8 cellular contexts compared by ENCODE assay signal in genomic region chrX:136694491-136695087, GRCh38. TPM values are rescaled to one million over a fixed set of nuclear protein-coding genes. Genes with fewer than 3 reads are reported as not detected.
DNase-seq lines count a peak whose midpoint lies in the region; ATAC-seq and TF ChIP-seq lines count a peak whose summit lies in the region.

No MANE protein-coding gene starts in this region.

- H2AFZ ChIP-seq in parathyroid adenoma: no peak overlapping the region

- no peak overlapping the region for H3K4me3 ChIP-seq in AG10803 (ENCODE audit: low read length)
- no peak overlapping the region for H3K4me3 ChIP-seq in parathyroid adenoma (ENCODE audit: low read depth, low read length)

- H3K27ac Mint-ChIP-seq in HFFc6: peak overlapping the region; percentile 5; the same call in 1 of the 2 replicates
- peak overlapping the region; percentile 98 for H3K27ac Mint-ChIP-seq in T-helper 1 cell treated with Interleukin-12 subunit alpha and Interleukin-12 subunit beta and Interleukin-4 antibody, amounts not matched to agents 30 μg/mL and 1 μg/mL, for 36 hours

- H3K36me3 ChIP-seq in parathyroid adenoma (ENCODE audit: control insufficient read depth, insufficient read depth, low read length): no peaks in the 10 kb centered on the region

- H3K79me2 ChIP-seq in parathyroid adenoma: no peaks in the 10 kb centered on the region

- H3K4me3 Mint-ChIP-seq in HFFc6: peak overlapping the region; percentile 41; the same call in 1 of the 2 replicates
- H3K4me3 Mint-ChIP-seq in T-helper 1 cell treated with Interleukin-12 subunit alpha and Interleukin-12 subunit beta and Interleukin-4 antibody, amounts not matched to agents 30 μg/mL and 1 μg/mL, for 36 hours: peak overlapping the region; percentile 80

- H3K27me3 Mint-ChIP-seq in HFFc6 (ENCODE audit: insufficient read depth): no peaks in the 10 kb centered on the region
- no peaks in the 10 kb centered on the region for H3K27me3 Mint-ChIP-seq in T-helper 1 cell treated with Interleukin-12 subunit alpha and Interleukin-12 subunit beta and Interleukin-4 antibody, amounts not matched to agents 30 μg/mL and 1 μg/mL, for 36 hours (ENCODE audit: low read depth)

- no peak overlapping the region for H3K4me2 ChIP-seq in parathyroid adenoma (ENCODE audit: low read length)

- H3K4me1 ChIP-seq in parathyroid adenoma: no peaks in the 10 kb centered on the region

- no peaks in the 10 kb centered on the region for H3K9me3 Mint-ChIP-seq in HFFc6
- peaks cover 5% of the 10 kb centered on the region for H3K9me3 Mint-ChIP-seq in T-helper 1 cell treated with Interleukin-12 subunit alpha and Interleukin-12 subunit beta and Interleukin-4 antibody, amounts not matched to agents 30 μg/mL and 1 μg/mL, for 36 hours

- no peaks in the 10 kb centered on the region for H3K27me3 ChIP-seq in parathyroid adenoma (ENCODE audit: control insufficient read depth, insufficient read depth, low read length)

- TF ChIP-seq CTCF in AG10803 (conservative IDR thresholded peaks at IDR 0.05; ENCODE audit: low read length) (peak; percentile 70), GM10266 (IDR thresholded peaks at IDR 0.05; ENCODE audit: control insufficient read depth, insufficient read depth, low read depth, missing control alignments) (peak; percentile 56), HFFc6 (IDR thresholded peaks at IDR 0.05) (peak; percentile 78), parathyroid adenoma (IDR thresholded peaks at IDR 0.05) (peak; percentile 45)

- peak; percentile 51 for DNase-seq in AG10803 (ENCODE audit: low read depth)
- DNase-seq in GM10266 (ENCODE audit: extremely low spot score): peak; percentile 20
- peak; percentile 40 for DNase-seq in HFFc6
- peak; percentile 84 for DNase-seq in NCI-H1048 (lab: John Stamatoyannopoulos, UW)
- DNase-seq in fibroblast of gingiva (ENCODE audit: low read depth): peak; percentile 49

- H3K9ac ChIP-seq in parathyroid adenoma: no peak overlapping the region

- no peaks in the 10 kb centered on the region for H3K9me3 ChIP-seq in parathyroid adenoma (ENCODE audit: control insufficient read depth, low read length)

- H3K27ac ChIP-seq in parathyroid adenoma: no peak overlapping the region

- no peaks in the 10 kb centered on the region for H3K36me3 Mint-ChIP-seq in HFFc6 (ENCODE audit: low read depth)
- H3K36me3 Mint-ChIP-seq in T-helper 1 cell treated with Interleukin-12 subunit alpha and Interleukin-12 subunit beta and Interleukin-4 antibody, amounts not matched to agents 30 μg/mL and 1 μg/mL, for 36 hours (ENCODE audit: low read depth): peaks cover 22% of the 10 kb centered on the region

- H3K4me1 Mint-ChIP-seq in HFFc6 (ENCODE audit: low read depth): peaks cover 28% of the 10 kb centered on the region
- H3K4me1 Mint-ChIP-seq in T-helper 1 cell treated with Interleukin-12 subunit alpha and Interleukin-12 subunit beta and Interleukin-4 antibody, amounts not matched to agents 30 μg/mL and 1 μg/mL, for 36 hours (ENCODE audit: low read depth): peaks cover 58% of the 10 kb centered on the region

- ATAC-seq in GM21381 (IDR thresholded peaks at IDR 0.05; ENCODE audit: unreplicated experiment): no peak

RNA-seq across cellular contexts. Expression of gene CD40LG, which starts 46.6 kb away (rescaled TPM):
- not detected for total RNA-seq in HFFc6 (2021; fragmentation: NEBNext Ultra II Directional; extraction: Animal tissue kit (Norgen Biotek cat#: 25700))

Comparison
In these comparisons a context has a peak if more than half of its experiments do, and no peak if none do; other contexts are left out.
1. DNase-seq: peak in every context shown above with its lines; median percentile 84 in NCI-H1048; 51 in AG10803; 49 in fibroblast of gingiva; 40 in HFFc6; 20 in GM10266.